Comparison of ENCODE assay signal across 31 cellular contexts in genomic region chr1:213221209-213221608, GRCh38.
"Had no signal": no experiment of that assay in that cellular context is flagged by ENCODE, and none has a peak within 500 bp of the region (broad histone marks: within the 10 kb centered on the region; RNA-seq: fewer than 3 reads in every experiment).

No MANE protein-coding gene starts in this region.

- H3K36me3 Mint-ChIP-seq: natural killer cell, neural progenitor cell, type B pancreatic cell had no signal

- H2AFZ ChIP-seq: neural progenitor cell, parathyroid adenoma had no signal

- H3K4me3 ChIP-seq: neural progenitor cell, ovary, psoas muscle, skin epidermis, smooth muscle cell, spleen, suprapubic skin, testis, tibial artery, transverse colon, upper lobe of right lung, uterus had no signal

- DNase-seq: natural killer cell; occipital lobe; ovary; posterior cingulate gyrus; psoas muscle; right cardiac atrium; spleen; stimulated activated CD4-positive, alpha-beta T cell treated with anti-CD3 and anti-CD28 coated beads, Interleukin-12 subunit alpha, Interleukin-12 subunit beta, amount 100 ng/mL, for 4 hours; stimulated activated CD4-positive, alpha-beta T cell treated with anti-CD3 and anti-CD28 coated beads, Interleukin-1b, Interleukin-23, amount 100 ng/mL, for 48 hours; stimulated activated CD4-positive, alpha-beta T cell treated with anti-CD3 and anti-CD28 coated beads, Interleukin-4, amount 100 ng/mL, for 1 hour; stimulated activated CD4-positive, alpha-beta T cell treated with anti-CD3 and anti-CD28 coated beads, Interleukin-4, amount 100 ng/mL, for 4 hours; stimulated activated CD8-positive, alpha-beta memory T cell treated with anti-CD3 and anti-CD28 coated beads, Interleukin-4, amount 100 ng/mL, for 48 hours; stimulated activated naive CD4-positive, alpha-beta T cell; stimulated activated naive CD8-positive, alpha-beta T cell treated with anti-CD3 and anti-CD28 coated beads, Interleukin-15, amount 100 ng/mL, for 72 hours; stimulated activated naive CD8-positive, alpha-beta T cell treated with anti-CD3 and anti-CD28 coated beads, Interleukin-15, Interleukin-2, amounts not matched to agents 100 U/mL and 50 U/mL, for 24 hours; substantia nigra; testis; tibial artery; transverse colon; upper lobe of right lung; uterus had no signal

- H3K27ac ChIP-seq: neural progenitor cell, ovary, parathyroid adenoma, psoas muscle, skin epidermis, spleen, suprapubic skin, testis, tibial artery, transverse colon, upper lobe of right lung, uterus had no signal

- H3K27me3 ChIP-seq: neural progenitor cell, ovary, spleen, suprapubic skin, testis, tibial artery, transverse colon, upper lobe of right lung, uterus had no signal

- H3K4me1 ChIP-seq: neural progenitor cell, parathyroid adenoma, psoas muscle, spleen, suprapubic skin, testis, tibial artery, transverse colon, upper lobe of right lung, uterus had no signal

- H3K4me2 ChIP-seq: neural progenitor cell, smooth muscle cell had no signal

- H3K79me2 ChIP-seq: parathyroid adenoma had no signal

- H3K27me3 Mint-ChIP-seq: progenitor cell of endocrine pancreas; stimulated activated memory B cell treated with anti-CD40 and anti-IgM and Interleukin-4, amounts not matched to agents 10 μg/mL and 1 μg/mL and 100 μg/mL, for 72 hours; stimulated activated naive CD8-positive, alpha-beta T cell treated with anti-CD3 and anti-CD28 coated beads, Interleukin-15, amount 100 ng/mL, for 72 hours; type B pancreatic cell had no signal

- H3K9me3 ChIP-seq: ovary, psoas muscle, suprapubic skin, testis, tibial artery, transverse colon, upper lobe of right lung, uterus had no signal

- H3K4me1 Mint-ChIP-seq: nephron; neural progenitor cell; stimulated activated memory B cell treated with anti-CD40 and anti-IgM and Interleukin-4, amounts not matched to agents 10 μg/mL and 1 μg/mL and 100 μg/mL, for 72 hours; stimulated activated naive CD8-positive, alpha-beta T cell treated with anti-CD3 and anti-CD28 coated beads, Interleukin-15, amount 100 ng/mL, for 72 hours had no signal

- H3K36me3 ChIP-seq: neural progenitor cell, ovary, suprapubic skin, transverse colon, upper lobe of right lung, uterus had no signal

- ATAC-seq: natural killer cell; psoas muscle; right cardiac atrium; sciatic nerve; stimulated activated memory B cell treated with anti-CD40 and anti-IgM and Interleukin-4, amounts not matched to agents 10 μg/mL and 1 μg/mL and 100 μg/mL, for 72 hours; stimulated activated naive CD8-positive, alpha-beta T cell treated with anti-CD3 and anti-CD28 coated beads, Interleukin-15, amount 100 ng/mL, for 72 hours; stimulated activated naive CD8-positive, alpha-beta T cell treated with anti-CD3 and anti-CD28 coated beads, Interleukin-15, Interleukin-2, amounts not matched to agents 100 U/mL and 50 U/mL, for 24 hours; upper lobe of right lung had no signal

- H3K9me3 Mint-ChIP-seq: natural killer cell; stimulated activated memory B cell treated with anti-CD40 and anti-IgM and Interleukin-4, amounts not matched to agents 10 μg/mL and 1 μg/mL and 100 μg/mL, for 72 hours; stimulated activated naive CD8-positive, alpha-beta T cell treated with anti-CD3 and anti-CD28 coated beads, Interleukin-15, amount 100 ng/mL, for 72 hours; type B pancreatic cell had no signal

- H3K9ac ChIP-seq: neural progenitor cell, parathyroid adenoma had no signal

- H3K27ac Mint-ChIP-seq: nephron; neural progenitor cell; progenitor cell of endocrine pancreas; stimulated activated memory B cell treated with anti-CD40 and anti-IgM and Interleukin-4, amounts not matched to agents 10 μg/mL and 1 μg/mL and 100 μg/mL, for 72 hours; stimulated activated naive CD8-positive, alpha-beta T cell treated with anti-CD3 and anti-CD28 coated beads, Interleukin-15, amount 100 ng/mL, for 72 hours; type B pancreatic cell had no signal

- H3K4me3 Mint-ChIP-seq: natural killer cell; nephron; neural progenitor cell; stimulated activated memory B cell treated with anti-CD40 and anti-IgM and Interleukin-4, amounts not matched to agents 10 μg/mL and 1 μg/mL and 100 μg/mL, for 72 hours; stimulated activated naive CD8-positive, alpha-beta T cell treated with anti-CD3 and anti-CD28 coated beads, Interleukin-15, amount 100 ng/mL, for 72 hours; type B pancreatic cell had no signal
